Comparison of ENCODE assay signal across 8 cellular contexts in the genomic region with DNA sequence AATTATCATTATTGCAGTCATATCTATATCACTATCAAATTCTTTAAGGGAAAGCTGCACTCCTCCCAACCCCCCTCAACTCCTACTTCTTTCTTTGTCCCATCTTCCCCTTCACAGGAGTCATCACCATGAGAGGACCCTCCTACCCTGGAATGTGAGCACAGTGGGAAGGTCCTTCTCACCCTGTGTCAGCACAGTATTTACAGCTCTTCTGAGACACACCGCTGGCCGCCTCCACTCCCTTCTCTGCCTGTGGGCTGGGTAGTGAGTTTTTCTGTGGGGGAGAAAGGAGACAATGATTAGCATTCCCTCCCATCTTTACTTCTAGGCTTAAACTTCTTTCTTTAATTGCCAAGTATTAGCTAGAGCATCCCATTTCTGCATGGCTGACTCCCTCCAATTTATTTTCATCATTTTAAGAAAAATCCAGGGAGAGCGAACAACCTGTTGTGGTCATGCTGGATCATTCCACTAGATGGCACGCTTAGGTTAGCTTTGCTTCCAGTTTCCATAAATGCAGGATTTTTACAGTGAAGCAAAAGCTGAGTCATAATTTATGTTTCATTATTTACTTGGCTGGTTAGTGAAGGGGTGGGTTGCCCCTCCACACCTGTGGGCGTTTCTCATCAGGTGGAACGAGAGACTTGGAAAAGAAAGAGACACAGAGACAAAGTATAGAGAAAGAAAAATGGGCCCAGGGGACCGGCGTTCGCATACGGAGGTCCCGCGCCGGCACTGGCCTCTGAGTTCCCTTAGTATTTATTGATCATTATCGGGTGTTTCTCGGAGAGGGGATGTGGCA.
DNase-seq lines count a peak whose midpoint lies in the region; ATAC-seq and TF ChIP-seq lines count a peak whose summit lies in the region.

No MANE protein-coding gene starts in this region.

- H3K4me1 ChIP-seq in DND-41 (ENCODE audit: insufficient read depth, low read length): peaks cover 7% of the 10 kb centered on the region; the same call in 1 of the 2 replicates

- H3K9me3 Mint-ChIP-seq in activated naive CD8-positive, alpha-beta T cell treated with anti-CD3 and anti-CD28 coated beads, Interleukin-2, amount 10 ng/mL, durations not matched to agents 7 days and 5 days: no peaks in the 10 kb centered on the region

- H3K27me3 ChIP-seq in DND-41 (ENCODE audit: insufficient read depth, low read length, poor library complexity): no peaks in the 10 kb centered on the region

- H3K9ac ChIP-seq in DND-41 (ENCODE audit: low read depth, low read length): no peak overlapping the region

- peaks cover 12% of the 10 kb centered on the region for H3K4me1 Mint-ChIP-seq in activated naive CD8-positive, alpha-beta T cell treated with anti-CD3 and anti-CD28 coated beads, Interleukin-2, amount 10 ng/mL, durations not matched to agents 7 days and 5 days

- no peaks in the 10 kb centered on the region for H3K9me3 ChIP-seq in DND-41 (ENCODE audit: insufficient read depth, low read length, severe bottlenecking)

- H3K4me3 ChIP-seq in DND-41 (ENCODE audit: low read depth in 1 of 2, low read length in 2 of 2): no peak overlapping the region

- peak overlapping the region; percentile 73 for H3K27ac Mint-ChIP-seq in activated naive CD8-positive, alpha-beta T cell treated with anti-CD3 and anti-CD28 coated beads, Interleukin-2, amount 10 ng/mL, durations not matched to agents 7 days and 5 days

- no peaks in the 10 kb centered on the region for H4K20me1 ChIP-seq in DND-41 (ENCODE audit: insufficient read depth, low read length)

- H3K79me2 ChIP-seq in DND-41 (ENCODE audit: insufficient read depth, low read length): no peaks in the 10 kb centered on the region

- no peaks in the 10 kb centered on the region for H3K27me3 Mint-ChIP-seq in activated naive CD8-positive, alpha-beta T cell treated with anti-CD3 and anti-CD28 coated beads, Interleukin-2, amount 10 ng/mL, durations not matched to agents 7 days and 5 days

- peak; percentile 62 for TF ChIP-seq CTCF in DND-41 (IDR thresholded peaks at IDR 0.05; ENCODE audit: borderline replicate concordance, extremely low read depth, low read length, poor library complexity, severe bottlenecking)

- H3K36me3 Mint-ChIP-seq in activated naive CD8-positive, alpha-beta T cell treated with anti-CD3 and anti-CD28 coated beads, Interleukin-2, amount 10 ng/mL, durations not matched to agents 7 days and 5 days: no peaks in the 10 kb centered on the region

- intact Hi-C loops in left cardiac atrium (cut with DNase I): loop anchor here (5.0 to 10.0 kb wide), 3 partner anchors 404 to 456 kb away; partner anchors contain the start of gene NTS (in 1 of the 2)

- H3K36me3 ChIP-seq in DND-41 (ENCODE audit: insufficient read depth, low read length): no peaks in the 10 kb centered on the region

- POLR2A ChIA-PET in activated naive CD8-positive, alpha-beta T cell treated with anti-CD3 and anti-CD28 coated beads, Interleukin-2, amount 10 ng/mL, durations not matched to agents 7 days and 5 days (lab: Charles Lee): no interaction called here

- H3K27ac ChIP-seq in DND-41 (ENCODE audit: low read length): no peak overlapping the region

- peak; percentile 8 for DNase-seq in DND-41
- peak; percentile 87 for DNase-seq in NCI-H69 (lab: John Stamatoyannopoulos, UW)
- DNase-seq in activated naive CD8-positive, alpha-beta T cell treated with anti-CD3 and anti-CD28 coated beads, Interleukin-2, amount 10 ng/mL, durations not matched to agents 7 days and 5 days: peak; percentile 26
- DNase-seq in left cardiac atrium: peak; percentile 19
- DNase-seq in pons (ENCODE audit: low spot score): peak; percentile 44
- DNase-seq in activated CD4-positive, CD25-positive, alpha-beta regulatory T cell (lab: John Stamatoyannopoulos, UW): no peak

- no peak overlapping the region for H3K4me2 ChIP-seq in DND-41 (ENCODE audit: insufficient read depth, low read length)

- H2AFZ ChIP-seq in DND-41 (ENCODE audit: low read depth, low read length): no peak overlapping the region

- peak overlapping the region; percentile 82 for H3K4me3 Mint-ChIP-seq in activated naive CD8-positive, alpha-beta T cell treated with anti-CD3 and anti-CD28 coated beads, Interleukin-2, amount 10 ng/mL, durations not matched to agents 7 days and 5 days

- ATAC-seq in DND-41 (ENCODE audit: insufficient read depth, low read depth) (no peak), GM19397 (IDR thresholded peaks at IDR 0.05; ENCODE audit: unreplicated experiment) (peak; percentile 85), HG03432 (IDR thresholded peaks at IDR 0.05; ENCODE audit: unreplicated experiment) (peak; percentile 94), left cardiac atrium (peak; percentile 41 to 55)
- ATAC-seq in activated naive CD8-positive, alpha-beta T cell treated with anti-CD3 and anti-CD28 coated beads, Interleukin-2, amount 10 ng/mL, durations not matched to agents 7 days and 5 days (ENCODE audit: low read depth): peak; percentile 54

Comparison
In these comparisons a context has a peak if more than half of its experiments do, and no peak if none do; other contexts are left out.
1. DNase-seq: peak in DND-41 (single experiment), NCI-H69 (single experiment), activated naive CD8-positive, alpha-beta T cell treated with anti-CD3 and anti-CD28 coated beads, Interleukin-2, amount 10 ng/mL, durations not matched to agents 7 days and 5 days (single experiment), left cardiac atrium (single experiment) and pons (single experiment); none in activated CD4-positive, CD25-positive, alpha-beta regulatory T cell (0 of 4).